Comparison of ENCODE assay signal across 1 cellular context in the genomic region with DNA sequence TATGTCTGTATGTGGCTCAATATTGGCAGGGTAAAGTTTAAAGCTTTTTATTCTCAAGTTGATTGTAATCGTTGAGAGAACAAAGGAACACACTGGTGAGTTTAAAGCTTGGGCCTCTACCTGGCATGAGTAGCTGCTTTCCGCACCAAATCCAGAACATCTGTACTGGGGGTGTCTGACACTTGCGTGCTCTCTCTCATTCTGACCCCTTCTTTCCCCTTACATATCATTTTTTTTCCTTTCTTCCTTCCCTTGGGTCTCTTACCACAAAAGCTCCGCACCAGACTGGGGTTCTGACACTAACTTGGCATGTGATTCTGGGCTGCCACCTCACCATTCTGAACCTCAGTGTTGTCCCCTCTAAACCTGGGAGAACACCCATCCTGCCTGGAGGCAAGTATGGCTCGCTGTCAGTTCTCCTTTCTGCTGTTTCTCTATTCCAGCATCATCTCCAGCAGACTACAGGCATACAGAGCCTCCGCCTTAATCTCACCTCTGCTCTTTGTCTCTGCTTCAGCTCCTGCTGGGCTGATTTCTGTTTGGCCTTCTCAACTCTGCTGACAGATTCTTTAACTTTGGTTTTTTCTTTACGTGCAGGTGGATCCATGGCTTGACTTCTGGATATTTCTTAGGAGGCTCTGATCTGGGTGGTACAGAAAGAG.
TF ChIP-seq lines count a peak whose summit lies in the region.

No MANE protein-coding gene starts in this region.

TF ChIP-seq in H1, 55 proteins besides CTCF, POLR2A, EP300 and RAD21:
- TF ChIP-seq EGR1 (IDR thresholded peaks at IDR 0.05; ENCODE audit: borderline replicate concordance, low read depth, low read length) (no peak), SIN3A (conservative IDR thresholded peaks at IDR 0.05 in 1 of 2, IDR thresholded peaks at IDR 0.05 in 1 of 2; ENCODE audit: low read depth in 1 of 2, low read length in 2 of 2) (peak in 1 of 2 experiments; percentile 12; a peak in 1 of 4 replicates)
